In genomic region chr16:72873853-72874252, GRCh38 we compare ENCODE assay signal across 15 cellular contexts.
DNase-seq lines count a peak whose midpoint lies in the region; ATAC-seq, FAIRE-seq and TF ChIP-seq lines count a peak whose summit lies in the region.
"Had no signal": no experiment of that assay in that cellular context is flagged by ENCODE, and none has a peak within 500 bp of the region (broad histone marks: within the 10 kb centered on the region; RNA-seq: fewer than 3 reads in every experiment).

No MANE protein-coding gene starts in this region.

- ATAC-seq in GM18861 (IDR thresholded peaks at IDR 0.05; ENCODE audit: unreplicated experiment) = no peak

- H3K36me3 Mint-ChIP-seq in HFFc6 (ENCODE audit: low read depth) (peaks cover 25% of the 10 kb centered on the region), chondrocyte (ENCODE audit: low read depth) (peaks cover 9% of the 10 kb centered on the region)

- FAIRE-seq in D721Med (lab: Jason Lieb, UNC) = no peak
- FAIRE-seq: GM12891, H1 had no signal

- TF ChIP-seq CTCF in D721Med (IDR thresholded peaks at IDR 0.05; ENCODE audit: insufficient read depth, missing control alignments) (no peak), HFFc6 (IDR thresholded peaks at IDR 0.05) (no peak), chondrocyte (IDR thresholded peaks at IDR 0.05) (no peak)

- H3K27me3 Mint-ChIP-seq in HFFc6 (ENCODE audit: insufficient read depth) (peaks cover 5% of the 10 kb centered on the region), chondrocyte (ENCODE audit: low read depth) (no peaks in the 10 kb centered on the region)
- H3K27me3 Mint-ChIP-seq: CD4-positive, alpha-beta T cell had no signal

- H3K4me3 Mint-ChIP-seq in HFFc6 (peak overlapping the region; percentile 45; the same call in 1 of the 2 replicates), chondrocyte (ENCODE audit: unreplicated experiment) (no peak overlapping the region)
- H3K4me3 Mint-ChIP-seq: CD4-positive, alpha-beta T cell had no signal

- H3K27ac Mint-ChIP-seq in HFFc6 (peak overlapping the region; percentile 49), chondrocyte (ENCODE audit: unreplicated experiment) (peak overlapping the region; percentile 76)
- H3K27ac Mint-ChIP-seq: CD4-positive, alpha-beta T cell had no signal

- H3K4me1 Mint-ChIP-seq in HFFc6 (ENCODE audit: low read depth) (peaks cover 63% of the 10 kb centered on the region), chondrocyte (ENCODE audit: low read depth) (peaks cover 68% of the 10 kb centered on the region)

- DNase-seq in D721Med (ENCODE audit: insufficient read length, low spot score) (peak; percentile 23), HFFc6 (no peak), chondrocyte (ENCODE audit: low spot score) (no peak), NCI-H2227 treated with DMSO at 0.1 percent for 48 hours (lab: John Stamatoyannopoulos, UW) (no peak)
- no peak for DNase-seq in activated CD4-positive, CD25-positive, alpha-beta regulatory T cell treated with anti-CD3 and anti-CD28 coated beads, Interleukin-2, amount 50 U/mL, for 72 hours
- DNase-seq in activated CD4-positive, alpha-beta T cell treated with anti-CD3 and anti-CD28 coated beads, Interleukin-2, amount 50 U/mL, for 4 hours = no peak
- DNase-seq: AML-193; C1 segment of cervical spinal cord; CD4-positive, alpha-beta T cell; DMS53; HCEC 1CT; KG1 had no signal

- H3K9me3 Mint-ChIP-seq in HFFc6 = no peaks in the 10 kb centered on the region
- peaks cover 4% of the 10 kb centered on the region for H3K9me3 Mint-ChIP-seq in chondrocyte (ENCODE audit: low read depth)
- H3K9me3 Mint-ChIP-seq: CD4-positive, alpha-beta T cell had no signal
